ENCODE assay signal across 1 cellular context in genomic region chr14:98900721-98901272, GRCh38.
TF ChIP-seq lines count a peak whose summit lies in the region.

No MANE protein-coding gene starts in this region.

TF ChIP-seq in K562, 482 proteins besides CTCF, POLR2A, EP300 and RAD21 (continued from another document):
- TF ChIP-seq GTF2B (IDR thresholded peaks at IDR 0.05; ENCODE audit: extremely low read depth, insufficient read length) (no peak), RCOR1 (IDR thresholded peaks at IDR 0.05; ENCODE audit: borderline replicate concordance in 1 of 2, low read depth in 2 of 2, low read length in 2 of 2) (no peak), LEF1 (IDR thresholded peaks at IDR 0.05) (no peak), SNIP1 (IDR thresholded peaks at IDR 0.05; ENCODE audit: low read depth) (no peak), SETDB1 (IDR thresholded peaks at IDR 0.05; ENCODE audit: low read length) (no peak), USF2 (CRISPR knock-in tag; IDR thresholded peaks at IDR 0.05) (no peak)
